Comparison of ENCODE assay signal across 23 cellular contexts in genomic region chr3:43372809-43373587, GRCh38.
A peak's percentile ranks its signal among the peaks of the same experiment; 100 is the strongest.
DNase-seq lines count a peak whose midpoint lies in the region; ATAC-seq, FAIRE-seq and TF ChIP-seq lines count a peak whose summit lies in the region.
"Had no signal": no experiment of that assay in that cellular context is flagged by ENCODE, and none has a peak within 500 bp of the region (broad histone marks: within the 10 kb centered on the region; RNA-seq: fewer than 3 reads in every experiment).

No MANE protein-coding gene starts in this region.

- H3K4me1 Mint-ChIP-seq in stimulated activated naive CD8-positive, alpha-beta T cell treated with anti-CD3 and anti-CD28 coated beads, Interleukin-15, amount 100 ng/mL, for 72 hours: peaks cover 38% of the 10 kb centered on the region
- peaks cover 42% of the 10 kb centered on the region for H3K4me1 Mint-ChIP-seq in stimulated activated effector memory CD8-positive, alpha-beta T cell treated with anti-CD3 and anti-CD28 coated beads, Interleukin-12 subunit alpha, Interleukin-12 subunit beta, amount 100 ng/mL, for 72 hours

- H3K9me3 Mint-ChIP-seq in stimulated activated naive CD8-positive, alpha-beta T cell treated with anti-CD3 and anti-CD28 coated beads, Interleukin-15, amount 100 ng/mL, for 72 hours: no peaks in the 10 kb centered on the region
- no peaks in the 10 kb centered on the region for H3K9me3 Mint-ChIP-seq in stimulated activated effector memory CD8-positive, alpha-beta T cell treated with anti-CD3 and anti-CD28 coated beads, Interleukin-12 subunit alpha, Interleukin-12 subunit beta, amount 100 ng/mL, for 72 hours
- H3K9me3 Mint-ChIP-seq: dendritic cell treated with granulocyte-macrophage colony-stimulating factor and Interleukin-4, amounts not matched to agents 40 ng/mL and 50 ng/mL, for 4 days had no signal

- no peak overlapping the region for H3K4me3 ChIP-seq in brain microvascular endothelial cell (ENCODE audit: low read depth, low read length)
- H3K4me3 ChIP-seq in kidney (ENCODE audit: low read length in 2 of 2): no peak overlapping the region
- H3K4me3 ChIP-seq: suprapubic skin, uterus had no signal

- no peak overlapping the region for H3K4me3 Mint-ChIP-seq in stimulated activated naive CD8-positive, alpha-beta T cell treated with anti-CD3 and anti-CD28 coated beads, Interleukin-15, amount 100 ng/mL, for 72 hours
- no peak overlapping the region for H3K4me3 Mint-ChIP-seq in stimulated activated effector memory CD8-positive, alpha-beta T cell treated with anti-CD3 and anti-CD28 coated beads, Interleukin-12 subunit alpha, Interleukin-12 subunit beta, amount 100 ng/mL, for 72 hours
- H3K4me3 Mint-ChIP-seq: dendritic cell treated with granulocyte-macrophage colony-stimulating factor and Interleukin-4, amounts not matched to agents 40 ng/mL and 50 ng/mL, for 4 days had no signal

- no peak for ATAC-seq in stimulated activated naive CD8-positive, alpha-beta T cell treated with anti-CD3 and anti-CD28 coated beads, Interleukin-15, amount 100 ng/mL, for 72 hours
- ATAC-seq in stimulated activated naive CD8-positive, alpha-beta T cell treated with anti-CD3 and anti-CD28 coated beads, Interleukin-15, Interleukin-2, amounts not matched to agents 100 U/mL and 50 U/mL, for 24 hours: no peak
- no peak for ATAC-seq in stimulated activated effector memory CD8-positive, alpha-beta T cell treated with anti-CD3 and anti-CD28 coated beads, Interleukin-12 subunit alpha, Interleukin-12 subunit beta, amount 100 ng/mL, for 72 hours

- no peaks in the 10 kb centered on the region for H3K36me3 ChIP-seq in brain microvascular endothelial cell (replicated peaks)
- no peaks in the 10 kb centered on the region for H3K36me3 ChIP-seq in kidney (ENCODE audit: control insufficient read depth in 1 of 2, insufficient read depth in 2 of 2, low read length in 2 of 2)
- H3K36me3 ChIP-seq: BE2C, suprapubic skin, uterus had no signal

- H3K27ac Mint-ChIP-seq in stimulated activated naive CD8-positive, alpha-beta T cell treated with anti-CD3 and anti-CD28 coated beads, Interleukin-15, amount 100 ng/mL, for 72 hours: peak overlapping the region; percentile 5 to 20
- H3K27ac Mint-ChIP-seq in stimulated activated effector memory CD8-positive, alpha-beta T cell treated with anti-CD3 and anti-CD28 coated beads, Interleukin-12 subunit alpha, Interleukin-12 subunit beta, amount 100 ng/mL, for 72 hours: peak overlapping the region; percentile 1
- H3K27ac Mint-ChIP-seq: dendritic cell treated with granulocyte-macrophage colony-stimulating factor and Interleukin-4, amounts not matched to agents 40 ng/mL and 50 ng/mL, for 4 days had no signal

- no peaks in the 10 kb centered on the region for H3K9me3 ChIP-seq in kidney (ENCODE audit: control insufficient read depth in 1 of 2, low read length in 2 of 2)
- H3K9me3 ChIP-seq: BE2C, Caco-2, suprapubic skin, uterus had no signal

- no peak overlapping the region for H3K9ac ChIP-seq in kidney (ENCODE audit: low read length in 2 of 2)
- H3K9ac ChIP-seq: parathyroid adenoma had no signal

- H3K36me3 Mint-ChIP-seq in stimulated activated effector memory CD8-positive, alpha-beta T cell treated with anti-CD3 and anti-CD28 coated beads, Interleukin-12 subunit alpha, Interleukin-12 subunit beta, amount 100 ng/mL, for 72 hours: no peaks in the 10 kb centered on the region

- TF ChIP-seq CTCF in brain microvascular endothelial cell (IDR thresholded peaks at IDR 0.05; ENCODE audit: low read depth, low read length, missing control alignments) (no peak), kidney (IDR thresholded peaks at IDR 0.05; ENCODE audit: borderline replicate concordance, extremely low read depth, insufficient read depth) (no peak)

- no peaks in the 10 kb centered on the region for H3K27me3 Mint-ChIP-seq in stimulated activated naive CD8-positive, alpha-beta T cell treated with anti-CD3 and anti-CD28 coated beads, Interleukin-15, amount 100 ng/mL, for 72 hours
- H3K27me3 Mint-ChIP-seq: dendritic cell treated with granulocyte-macrophage colony-stimulating factor and Interleukin-4, amounts not matched to agents 40 ng/mL and 50 ng/mL, for 4 days had no signal

- H3K4me1 ChIP-seq in kidney (ENCODE audit: control insufficient read depth in 1 of 2, insufficient read depth in 1 of 2, low read depth in 1 of 2, low read length in 2 of 2): peaks cover 0 to 2% of the 10 kb centered on the region in 2 donors
- H3K4me1 ChIP-seq: BE2C, Caco-2, parathyroid adenoma, suprapubic skin had no signal

- peak overlapping the region; percentile 32 for H3K27ac ChIP-seq in brain microvascular endothelial cell
- no peak overlapping the region for H3K27ac ChIP-seq in kidney (ENCODE audit: low read depth in 2 of 2, low read length in 2 of 2)
- H3K27ac ChIP-seq: HL-60, parathyroid adenoma, suprapubic skin, uterus had no signal

- in situ Hi-C loops in brain microvascular endothelial cell (cut with HindIII; ENCODE audit: low pct_ligation_motif_present, low sequenced_read_pairs): no loop called here

- no peaks in the 10 kb centered on the region for H3K27me3 ChIP-seq in brain microvascular endothelial cell (replicated peaks)
- H3K27me3 ChIP-seq: BE2C, suprapubic skin, uterus had no signal

- no peak for DNase-seq in stimulated activated naive CD8-positive, alpha-beta T cell treated with anti-CD3 and anti-CD28 coated beads, Interleukin-15, amount 100 ng/mL, for 72 hours
- DNase-seq in stimulated activated naive CD8-positive, alpha-beta T cell treated with anti-CD3 and anti-CD28 coated beads, Interleukin-15, Interleukin-2, amounts not matched to agents 100 U/mL and 50 U/mL, for 24 hours: no peak
- DNase-seq in brain microvascular endothelial cell (no peak), kidney glomerular epithelial cell (lab: John Stamatoyannopoulos, UW) (peak; percentile 80), NCI-H774 (lab: John Stamatoyannopoulos, UW) (no peak), kidney (no peak)
- DNase-seq in stimulated activated effector memory CD8-positive, alpha-beta T cell treated with anti-CD3 and anti-CD28 coated beads, Interleukin-12 subunit alpha, Interleukin-12 subunit beta, amount 100 ng/mL, for 72 hours (ENCODE audit: low spot score in 2 of 2): no peak
- DNase-seq in stimulated activated naive CD4-positive, alpha-beta T cell (lab: John Stamatoyannopoulos, UW): no peak
- DNase-seq: activated CD8-positive, alpha-beta memory T cell treated with anti-CD3 and anti-CD28 coated beads, Interleukin-2, amount 50 U/mL, for 48 hours; BE2C; Caco-2; DND-41; NCI-H1105 treated with DMSO at 0.1 percent for 48 hours; NCI-H2107; NCI-H526 treated with DMSO at 0.1 percent for 48 hours; T-helper 9 cell; uterus had no signal

- no peak for FAIRE-seq in kidney (lab: Jason Lieb, UNC)
- FAIRE-seq: GM12892, keratinocyte had no signal

- intact Hi-C loops in kidney (cut with DNase I): no loop called here
